Comparison of ENCODE assay signal across 15 cellular contexts in genomic region chr4:12595986-12596385, GRCh38.
"Had no signal": no experiment of that assay in that cellular context is flagged by ENCODE, and none has a peak within 500 bp of the region (broad histone marks: within the 10 kb centered on the region; RNA-seq: fewer than 3 reads in every experiment).

No MANE protein-coding gene starts in this region.

- H3K9me3 ChIP-seq: adrenal gland, lower lobe of right lung, neutrophil, tibial artery had no signal

- H3K4me3 ChIP-seq: adrenal gland, heart right ventricle, lower lobe of right lung, right atrium auricular region, tibial artery had no signal

- H3K27me3 ChIP-seq: adrenal gland, heart right ventricle, neutrophil, right atrium auricular region, tibial artery had no signal

- H3K27ac ChIP-seq: adrenal gland, heart right ventricle, lower lobe of right lung, neutrophil, right atrium auricular region, tibial artery had no signal

- DNase-seq: activated B cell treated with CpG ODN at 0.5 μM for 24 hours; activated CD4-positive, alpha-beta T cell treated with anti-CD3 and anti-CD28 coated beads, Interleukin-2, amount 10 ng/mL, durations not matched to agents 7 days and 5 days; activated CD8-positive, alpha-beta memory T cell treated with anti-CD3 and anti-CD28 coated beads for 24 hours; activated naive CD4-positive, alpha-beta T cell treated with anti-CD3 and anti-CD28 coated beads, Interleukin-2, amount 50 U/mL, for 16 hours; adrenal gland; foreskin fibroblast; heart right ventricle; left cardiac atrium; lower lobe of right lung; naive B cell; tibial artery had no signal

- H3K4me1 ChIP-seq: adrenal gland, heart right ventricle, lower lobe of right lung, right atrium auricular region, tibial artery had no signal

- ATAC-seq: heart right ventricle; left cardiac atrium; lower lobe of right lung; SK-N-SH treated with all-trans-retinoic acid at 6 μM for 48 hours; stimulated activated memory B cell treated with anti-CD40 and anti-IgM and Interleukin-4, amounts not matched to agents 10 μg/mL and 1 μg/mL and 100 μg/mL, for 72 hours had no signal

- H3K36me3 ChIP-seq: adrenal gland, heart right ventricle, lower lobe of right lung, neutrophil, right atrium auricular region, tibial artery had no signal
